ENCODE assay signal across 1 cellular context in genomic region chr3:46667061-46667621, GRCh38.
TF ChIP-seq lines count a peak whose summit lies in the region.

No MANE protein-coding gene starts in this region.

TF ChIP-seq in H1, 55 proteins besides CTCF, POLR2A, EP300 and RAD21:
- no peak for TF ChIP-seq SP4 (IDR thresholded peaks at IDR 0.05; ENCODE audit: low read length)
